16 cellular contexts compared by ENCODE assay signal in genomic region chr21:28615276-28615675, GRCh38.
DNase-seq lines count a peak whose midpoint lies in the region; ATAC-seq and TF ChIP-seq lines count a peak whose summit lies in the region.
"Had no signal": no experiment of that assay in that cellular context is flagged by ENCODE, and none has a peak within 500 bp of the region (broad histone marks: within the 10 kb centered on the region; RNA-seq: fewer than 3 reads in every experiment).

No MANE protein-coding gene starts in this region.

- H3K36me3 ChIP-seq in GM23338 (ENCODE audit: insufficient read depth) (no peaks in the 10 kb centered on the region), adipocyte (ENCODE audit: control insufficient read depth, insufficient read depth, low read length, severe bottlenecking) (no peaks in the 10 kb centered on the region), upper lobe of right lung (no peaks in the 10 kb centered on the region)
- H3K36me3 ChIP-seq: SJCRH30 had no signal

- no peaks in the 10 kb centered on the region for H3K9me3 Mint-ChIP-seq in GM23338
- no peaks in the 10 kb centered on the region for H3K9me3 Mint-ChIP-seq in activated CD8-positive, alpha-beta T cell treated with anti-CD3 and anti-CD28 coated beads for 36 hours
- H3K9me3 Mint-ChIP-seq: nephron progenitor cell; stimulated activated effector memory CD8-positive, alpha-beta T cell treated with anti-CD3 and anti-CD28 coated beads, Interleukin-12 subunit alpha, Interleukin-12 subunit beta, amount 100 ng/mL, for 72 hours had no signal

- CTCF ChIA-PET in GM10248 (lab: Yijun Ruan, JAX), result no interaction called here
- CTCF ChIA-PET in activated CD8-positive, alpha-beta T cell treated with anti-CD3 and anti-CD28 coated beads for 36 hours (lab: Charles Lee), result interaction anchor here (1.4 kb wide), 1 partner anchor 130 kb away, joined by 5 read pairs; no protein-coding TSS in a partner anchor

- H3K4me3 ChIP-seq in GM23338 (no peak overlapping the region), adipocyte (ENCODE audit: low read length) (peak overlapping the region; percentile 21), upper lobe of right lung (no peak overlapping the region)
- H3K4me3 ChIP-seq: esophagus muscularis mucosa, SJCRH30 had no signal

- no peaks in the 10 kb centered on the region for H3K79me2 ChIP-seq in GM23338 (replicated peaks; ENCODE audit: insufficient read depth)

- TF ChIP-seq CTCF in GM23338 (conservative IDR thresholded peaks at IDR 0.05; ENCODE audit: low read depth in 2 of 2) (no peak), upper lobe of right lung (IDR thresholded peaks at IDR 0.05) (no peak), GM10248 (IDR thresholded peaks at IDR 0.05; ENCODE audit: control extremely low read depth, extremely low read depth, low read depth, missing control alignments) (no peak)
- no peak for TF ChIP-seq CTCF in activated CD8-positive, alpha-beta T cell treated with anti-CD3 and anti-CD28 coated beads for 36 hours (IDR thresholded peaks at IDR 0.05)

- H3K27ac ChIP-seq in GM23338 (ENCODE audit: low read depth) (no peak overlapping the region), upper lobe of right lung (peak overlapping the region; percentile 28)
- H3K27ac ChIP-seq: esophagus muscularis mucosa, SJCRH30 had no signal

- POLR2A ChIA-PET in GM10248 (lab: Yijun Ruan, JAX), result no interaction called here
- POLR2A ChIA-PET in activated CD8-positive, alpha-beta T cell treated with anti-CD3 and anti-CD28 coated beads for 36 hours (lab: Charles Lee), result no interaction called here

- no peaks in the 10 kb centered on the region for H3K27me3 Mint-ChIP-seq in GM23338 (ENCODE audit: insufficient read depth, low read depth, poor library complexity)
- H3K27me3 Mint-ChIP-seq in activated CD8-positive, alpha-beta T cell treated with anti-CD3 and anti-CD28 coated beads for 36 hours, result no peaks in the 10 kb centered on the region
- H3K27me3 Mint-ChIP-seq: dendritic cell treated with granulocyte-macrophage colony-stimulating factor and Interleukin-4, amounts not matched to agents 40 ng/mL and 50 ng/mL, for 4 days had no signal

- H3K27ac Mint-ChIP-seq in GM23338, result no peak overlapping the region
- no peak overlapping the region for H3K27ac Mint-ChIP-seq in activated CD8-positive, alpha-beta T cell treated with anti-CD3 and anti-CD28 coated beads for 36 hours
- H3K27ac Mint-ChIP-seq: dendritic cell treated with granulocyte-macrophage colony-stimulating factor and Interleukin-4, amounts not matched to agents 40 ng/mL and 50 ng/mL, for 4 days; nephron progenitor cell; stimulated activated effector memory CD8-positive, alpha-beta T cell treated with anti-CD3 and anti-CD28 coated beads, Interleukin-12 subunit alpha, Interleukin-12 subunit beta, amount 100 ng/mL, for 72 hours had no signal

- no peak overlapping the region for H3K4me2 ChIP-seq in GM23338

- no peaks in the 10 kb centered on the region for H4K20me1 ChIP-seq in GM23338 (replicated peaks; ENCODE audit: insufficient read depth)

- H2AFZ ChIP-seq in GM23338, result peak overlapping the region; percentile 70

- intact Hi-C loops in upper lobe of right lung (cut with DNase I), result no loop called here
- intact Hi-C loops in activated CD8-positive, alpha-beta T cell treated with anti-CD3 and anti-CD28 coated beads for 36 hours (cut with micrococcal nuclease), result no loop called here

- H3K4me3 Mint-ChIP-seq in GM23338, result no peak overlapping the region
- no peak overlapping the region for H3K4me3 Mint-ChIP-seq in activated CD8-positive, alpha-beta T cell treated with anti-CD3 and anti-CD28 coated beads for 36 hours
- H3K4me3 Mint-ChIP-seq: dendritic cell treated with granulocyte-macrophage colony-stimulating factor and Interleukin-4, amounts not matched to agents 40 ng/mL and 50 ng/mL, for 4 days; nephron progenitor cell; stimulated activated effector memory CD8-positive, alpha-beta T cell treated with anti-CD3 and anti-CD28 coated beads, Interleukin-12 subunit alpha, Interleukin-12 subunit beta, amount 100 ng/mL, for 72 hours had no signal

- H3K9me2 ChIP-seq in GM23338 (ENCODE audit: insufficient read depth), result no peaks in the 10 kb centered on the region

- H3K9me3 ChIP-seq in adipocyte (ENCODE audit: control insufficient read depth, low read length) (no peaks in the 10 kb centered on the region), upper lobe of right lung (no peaks in the 10 kb centered on the region)
- H3K9me3 ChIP-seq: esophagus muscularis mucosa, SJCRH30 had no signal

- no peaks in the 10 kb centered on the region for H3F3A ChIP-seq in GM23338 (replicated peaks; ENCODE audit: low read depth)

- no peaks in the 10 kb centered on the region for H3K27me3 ChIP-seq in GM23338 (ENCODE audit: insufficient read depth)
- no peaks in the 10 kb centered on the region for H3K27me3 ChIP-seq in adipocyte (replicated peaks; ENCODE audit: control insufficient read depth, insufficient read depth, low read length)
- H3K27me3 ChIP-seq in upper lobe of right lung, result no peaks in the 10 kb centered on the region
- H3K27me3 ChIP-seq: esophagus muscularis mucosa, SJCRH30 had no signal

- no peaks in the 10 kb centered on the region for H3K4me1 ChIP-seq in GM23338 (ENCODE audit: insufficient read depth)
- peaks cover 25% of the 10 kb centered on the region for H3K4me1 ChIP-seq in adipocyte (ENCODE audit: control insufficient read depth, insufficient read depth, low read length)
- H3K4me1 ChIP-seq in upper lobe of right lung, result peaks cover 9% of the 10 kb centered on the region
- H3K4me1 ChIP-seq: SJCRH30 had no signal

- ATAC-seq in GM23338 (no peak), upper lobe of right lung (no peak)
- ATAC-seq in activated CD8-positive, alpha-beta T cell treated with anti-CD3 and anti-CD28 coated beads for 36 hours, result no peak
- ATAC-seq: HCT116; stimulated activated effector memory CD8-positive, alpha-beta T cell treated with anti-CD3 and anti-CD28 coated beads, Interleukin-12 subunit alpha, Interleukin-12 subunit beta, amount 100 ng/mL, for 72 hours had no signal

- H3K9ac ChIP-seq in adipocyte (ENCODE audit: low read length), result peak overlapping the region; percentile 48

- H3K36me3 Mint-ChIP-seq in GM23338 (ENCODE audit: low read depth), result no peaks in the 10 kb centered on the region
- peaks cover 2% of the 10 kb centered on the region for H3K36me3 Mint-ChIP-seq in activated CD8-positive, alpha-beta T cell treated with anti-CD3 and anti-CD28 coated beads for 36 hours (ENCODE audit: low read depth)
- H3K36me3 Mint-ChIP-seq: stimulated activated effector memory CD8-positive, alpha-beta T cell treated with anti-CD3 and anti-CD28 coated beads, Interleukin-12 subunit alpha, Interleukin-12 subunit beta, amount 100 ng/mL, for 72 hours had no signal

- H3K4me1 Mint-ChIP-seq in GM23338, result peaks cover 3% of the 10 kb centered on the region; the same call in 2 of the 3 replicates
- H3K4me1 Mint-ChIP-seq in activated CD8-positive, alpha-beta T cell treated with anti-CD3 and anti-CD28 coated beads for 36 hours (ENCODE audit: low read depth), result no peaks in the 10 kb centered on the region
- H3K4me1 Mint-ChIP-seq: nephron progenitor cell; stimulated activated effector memory CD8-positive, alpha-beta T cell treated with anti-CD3 and anti-CD28 coated beads, Interleukin-12 subunit alpha, Interleukin-12 subunit beta, amount 100 ng/mL, for 72 hours had no signal

- DNase-seq in GM23338 (ENCODE audit: low spot score), result no peak
- peak; percentile 60 for DNase-seq in adipocyte (ENCODE audit: low read depth)
- DNase-seq in glomerular visceral epithelial cell (ENCODE audit: extremely low spot score), result peak; percentile 47
- no peak for DNase-seq in upper lobe of right lung
- no peak for DNase-seq in GM10248 (ENCODE audit: extremely low spot score)
- DNase-seq in SW 1271 (lab: John Stamatoyannopoulos, UW), result no peak
- no peak for DNase-seq in activated CD8-positive, alpha-beta T cell treated with anti-CD3 and anti-CD28 coated beads for 36 hours
- DNase-seq: DND-41, NCI-H1417 treated with DMSO at 0.1 percent for 48 hours, NCI-H2227 treated with DMSO at 0.1 percent for 48 hours, nephron progenitor cell, SJCRH30 had no signal

TF ChIP-seq in GM23338, 12 proteins besides CTCF, POLR2A, EP300 and RAD21:
- TF ChIP-seq ZNF331 (CRISPR knock-in tag; IDR thresholded peaks at IDR 0.05; ENCODE audit: low read depth), result no peak
- no peak for TF ChIP-seq STAT1 (IDR thresholded peaks at IDR 0.05; ENCODE audit: unreplicated experiment)
- TF ChIP-seq JUNB (IDR thresholded peaks at IDR 0.05; ENCODE audit: unreplicated experiment), result no peak
- TF ChIP-seq, protein P1, sequence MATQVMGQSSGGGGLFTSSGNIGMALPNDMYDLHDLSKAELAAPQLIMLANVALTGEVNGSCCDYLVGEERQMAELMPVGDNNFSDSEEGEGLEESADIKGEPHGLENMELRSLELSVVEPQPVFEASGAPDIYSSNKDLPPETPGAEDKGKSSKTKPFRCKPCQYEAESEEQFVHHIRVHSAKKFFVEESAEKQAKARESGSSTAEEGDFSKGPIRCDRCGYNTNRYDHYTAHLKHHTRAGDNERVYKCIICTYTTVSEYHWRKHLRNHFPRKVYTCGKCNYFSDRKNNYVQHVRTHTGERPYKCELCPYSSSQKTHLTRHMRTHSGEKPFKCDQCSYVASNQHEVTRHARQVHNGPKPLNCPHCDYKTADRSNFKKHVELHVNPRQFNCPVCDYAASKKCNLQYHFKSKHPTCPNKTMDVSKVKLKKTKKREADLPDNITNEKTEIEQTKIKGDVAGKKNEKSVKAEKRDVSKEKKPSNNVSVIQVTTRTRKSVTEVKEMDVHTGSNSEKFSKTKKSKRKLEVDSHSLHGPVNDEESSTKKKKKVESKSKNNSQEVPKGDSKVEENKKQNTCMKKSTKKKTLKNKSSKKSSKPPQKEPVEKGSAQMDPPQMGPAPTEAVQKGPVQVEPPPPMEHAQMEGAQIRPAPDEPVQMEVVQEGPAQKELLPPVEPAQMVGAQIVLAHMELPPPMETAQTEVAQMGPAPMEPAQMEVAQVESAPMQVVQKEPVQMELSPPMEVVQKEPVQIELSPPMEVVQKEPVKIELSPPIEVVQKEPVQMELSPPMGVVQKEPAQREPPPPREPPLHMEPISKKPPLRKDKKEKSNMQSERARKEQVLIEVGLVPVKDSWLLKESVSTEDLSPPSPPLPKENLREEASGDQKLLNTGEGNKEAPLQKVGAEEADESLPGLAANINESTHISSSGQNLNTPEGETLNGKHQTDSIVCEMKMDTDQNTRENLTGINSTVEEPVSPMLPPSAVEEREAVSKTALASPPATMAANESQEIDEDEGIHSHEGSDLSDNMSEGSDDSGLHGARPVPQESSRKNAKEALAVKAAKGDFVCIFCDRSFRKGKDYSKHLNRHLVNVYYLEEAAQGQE (IDR thresholded peaks at IDR 0.05; ENCODE audit: unreplicated experiment), result no peak
- no peak for TF ChIP-seq EZH2phosphoT487 (IDR thresholded peaks at IDR 0.05; ENCODE audit: unreplicated experiment)
- TF ChIP-seq EZH2 (IDR thresholded peaks at IDR 0.05; ENCODE audit: low read depth, unreplicated experiment), result no peak
- TF ChIP-seq ZNF114 (CRISPR knock-in tag; IDR thresholded peaks at IDR 0.05), result no peak
- TF ChIP-seq NANOG (IDR thresholded peaks at IDR 0.05; ENCODE audit: borderline replicate concordance), result no peak
- no peak for TF ChIP-seq POLR2AphosphoS5 (IDR thresholded peaks at IDR 0.05; ENCODE audit: low read depth)
TF ChIP-seq in GM23338: peak in this region for 0.

Comparison
In these comparisons a context has a peak if more than half of its experiments do, and no peak if none do; other contexts are left out.
1. DNase-seq: peak in adipocyte (single experiment) and glomerular visceral epithelial cell (single experiment); none in GM23338 (single experiment), upper lobe of right lung (single experiment), GM10248 (single experiment), SW 1271 (0 of 2) and activated CD8-positive, alpha-beta T cell treated with anti-CD3 and anti-CD28 coated beads for 36 hours (single experiment).